1 cellular context compared by ENCODE assay signal in genomic region chr20:57281900-57282299, GRCh38.
TF ChIP-seq lines count a peak whose summit lies in the region.

No MANE protein-coding gene starts in this region.

TF ChIP-seq in GM12878, 131 proteins besides CTCF, POLR2A, EP300 and RAD21:
- TF ChIP-seq USF1 (IDR thresholded peaks at IDR 0.05; ENCODE audit: borderline replicate concordance, extremely low read length, insufficient read depth, low read depth, low read length) (no peak), PRDM15 (CRISPR knock-in tag; IDR thresholded peaks at IDR 0.05) (no peak), EGR1 (IDR thresholded peaks at IDR 0.05; ENCODE audit: borderline replicate concordance in 1 of 2, low read depth in 2 of 2, low read length in 2 of 2) (no peak), PML (IDR thresholded peaks at IDR 0.05; ENCODE audit: low read length) (no peak), PBX3 (IDR thresholded peaks at IDR 0.05; ENCODE audit: insufficient replicate concordance, low read depth, low read length) (no peak), SIX5 (IDR thresholded peaks at IDR 0.05; ENCODE audit: low read depth, low read length, severe bottlenecking) (no peak), RAD51 (IDR thresholded peaks at IDR 0.05) (no peak), MLLT1 (IDR thresholded peaks at IDR 0.05) (no peak), USF2 (IDR thresholded peaks at IDR 0.05; ENCODE audit: borderline replicate concordance, low read depth, low read length) (no peak), MTA2 (IDR thresholded peaks at IDR 0.05; ENCODE audit: low read depth) (no peak), HDAC2 (IDR thresholded peaks at IDR 0.05) (no peak), SIN3A (IDR thresholded peaks at IDR 0.05; ENCODE audit: low read depth, low read length) (no peak), YBX1 (IDR thresholded peaks at IDR 0.05) (no peak), E2F4 (IDR thresholded peaks at IDR 0.05; ENCODE audit: low read depth, low read length) (no peak), MYC (IDR thresholded peaks at IDR 0.05; ENCODE audit: insufficient read depth, insufficient read length, insufficient replicate concordance, low read length, severe bottlenecking) (no peak), SKIL (IDR thresholded peaks at IDR 0.05; ENCODE audit: low read depth, poor library complexity, severe bottlenecking) (no peak), ZSCAN29 (IDR thresholded peaks at IDR 0.05) (no peak), ZNF592 (IDR thresholded peaks at IDR 0.05) (no peak)
